Comparison of ENCODE assay signal across 25 cellular contexts in the genomic region with DNA sequence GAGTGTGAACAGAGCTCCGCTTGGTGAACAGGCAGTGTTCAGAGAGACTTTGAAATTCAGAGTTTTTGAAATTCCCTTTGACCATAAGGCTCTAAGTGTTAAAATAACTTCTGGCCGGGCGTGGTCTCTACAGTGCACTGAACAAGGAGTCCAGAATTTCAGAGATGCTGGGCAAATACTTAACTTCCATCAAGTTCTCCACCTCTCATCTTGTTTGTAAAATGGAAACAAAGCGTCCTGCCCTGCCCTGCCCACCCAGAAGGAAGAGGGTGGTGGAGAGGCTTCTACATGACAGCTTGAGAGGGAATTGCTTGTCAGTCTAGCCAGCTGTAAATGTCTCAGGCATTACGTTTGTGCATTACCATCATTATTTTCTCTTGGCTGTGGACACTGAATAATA.
DNase-seq lines count a peak whose midpoint lies in the region; ATAC-seq and TF ChIP-seq lines count a peak whose summit lies in the region.
"Had no signal": no experiment of that assay in that cellular context is flagged by ENCODE, and none has a peak within 500 bp of the region (broad histone marks: within the 10 kb centered on the region; RNA-seq: fewer than 3 reads in every experiment).

No MANE protein-coding gene starts in this region.

- TF ChIP-seq POLR2A in esophagus muscularis mucosa (IDR thresholded peaks at IDR 0.05; ENCODE audit: low read depth) (no peak), tibial nerve (IDR thresholded peaks at IDR 0.05) (no peak)

- WGBS in esophagus muscularis mucosa: 75% methylated on average over 5 of the region's 5 CpGs
- whole genome bisulfite sequencing in tibial nerve, 2 donors: 70 to 80% methylated on average over 5 of the region's 5 CpGs

- intact Hi-C loops in esophagus muscularis mucosa (cut with DNase I) (no loop called here), lower lobe of right lung (cut with DNase I) (no loop called here)

- TF ChIP-seq CTCF in esophagus muscularis mucosa (IDR thresholded peaks at IDR 0.05) (no peak), lower lobe of right lung (IDR thresholded peaks at IDR 0.05) (no peak), tibial nerve (IDR thresholded peaks at IDR 0.05) (no peak)

- H3K27ac ChIP-seq in KOPT-K1 (ENCODE audit: low read depth, low read length, poor library complexity, severe bottlenecking): peak overlapping the region; percentile 4
- peak overlapping the region in 3 of 4 donors; percentile 0 to 76 (median 70) for H3K27ac ChIP-seq in esophagus muscularis mucosa (replicated peaks in 1 of 4)
- no peak overlapping the region for H3K27ac ChIP-seq in lower lobe of right lung
- peak overlapping the region in 3 of 4 donors; percentile 19 to 89 (median 49) for H3K27ac ChIP-seq in tibial nerve
- H3K27ac ChIP-seq in Karpas-422 (ENCODE audit: low read length): no peak overlapping the region
- H3K27ac ChIP-seq: A549, GM23248, SJCRH30 had no signal

- H3K79me2 ChIP-seq in Karpas-422 (ENCODE audit: low read length): no peaks in the 10 kb centered on the region

- H3K4me3 ChIP-seq in esophagus muscularis mucosa (no peak overlapping the region), lower lobe of right lung (no peak overlapping the region), tibial nerve (no peak overlapping the region), Karpas-422 (ENCODE audit: low read length) (no peak overlapping the region)
- H3K4me3 ChIP-seq: A549, GM23248, K562, SJCRH30 had no signal

- no peaks in the 10 kb centered on the region for H4K20me1 ChIP-seq in Karpas-422 (ENCODE audit: insufficient read depth, low read depth, low read length)

- peaks cover 9% of the 10 kb centered on the region for H3K9me3 ChIP-seq in KOPT-K1 (ENCODE audit: insufficient read depth, low read length, poor library complexity, severe bottlenecking)
- no peaks in the 10 kb centered on the region for H3K9me3 ChIP-seq in esophagus muscularis mucosa
- no peaks in the 10 kb centered on the region for H3K9me3 ChIP-seq in lower lobe of right lung
- no peaks in the 10 kb centered on the region for H3K9me3 ChIP-seq in tibial nerve
- H3K9me3 ChIP-seq in Karpas-422 (ENCODE audit: low read length): no peaks in the 10 kb centered on the region
- H3K9me3 ChIP-seq: A549, SJCRH30 had no signal

- H3K9ac ChIP-seq in Karpas-422 (ENCODE audit: low read length): no peak overlapping the region
- H3K9ac ChIP-seq: GM23248 had no signal

- DNase-seq in esophagus muscularis mucosa (ENCODE audit: extremely low spot score) (no peak), lower lobe of right lung (no peak), tibial nerve (ENCODE audit: low spot score in 2 of 2) (no peak), C1 segment of cervical spinal cord (lab: John Stamatoyannopoulos, UW) (no peak), Karpas-422 (no peak), GF-D8 (lab: John Stamatoyannopoulos, UW) (no peak)
- DNase-seq: CD4-positive, alpha-beta T cell; COR-L47; DMS 273 treated with DMSO at 0.1 percent for 48 hours; DND-41; H9; HFFc6; NCI-H1092 treated with DMSO at 0.1 percent for 48 hours; NCI-H1436 treated with DMSO at 0.1 percent for 48 hours; NCI-H1930; NCI-H226; NCI-H510A treated with DMSO at 0.1 percent for 48 hours; NCI-H748 treated with DMSO at 0.1 percent for 48 hours; SJCRH30 had no signal

- TF ChIP-seq EP300 in esophagus muscularis mucosa (IDR thresholded peaks at IDR 0.05): no peak
- peak in 1 of 2 donors; percentile 64 for TF ChIP-seq EP300 in tibial nerve (IDR thresholded peaks at IDR 0.05)

- H3K36me3 ChIP-seq in KOPT-K1 (ENCODE audit: insufficient read depth, low read length) (peaks cover 35% of the 10 kb centered on the region), esophagus muscularis mucosa (peaks cover 23 to 85% (median 61%) of the 10 kb centered on the region in 4 donors), lower lobe of right lung (peaks cover 69% of the 10 kb centered on the region), tibial nerve (peaks cover 0 to 74% (median 0%) of the 10 kb centered on the region in 3 donors), Karpas-422 (ENCODE audit: insufficient read depth, low read length) (no peaks in the 10 kb centered on the region)

- peak; percentile 49 to 86 for ATAC-seq in lower lobe of right lung
- ATAC-seq: A549, HepG2, K562, Panc1 had no signal

- no peak overlapping the region for H2AFZ ChIP-seq in Karpas-422 (ENCODE audit: low read length)
- H2AFZ ChIP-seq: GM23248 had no signal

- no peaks in the 10 kb centered on the region for H3K9me2 ChIP-seq in Karpas-422 (replicated peaks; ENCODE audit: insufficient read depth, low read length)

- H3K4me1 ChIP-seq in esophagus muscularis mucosa (peaks cover 18 to 20% (median 19%) of the 10 kb centered on the region in 4 donors), lower lobe of right lung (peaks cover 20% of the 10 kb centered on the region), tibial nerve (peaks cover 0 to 47% (median 6%) of the 10 kb centered on the region in 4 donors), Karpas-422 (ENCODE audit: low read length) (peaks cover 22% of the 10 kb centered on the region)
- H3K4me1 ChIP-seq: A549 had no signal

- no peaks in the 10 kb centered on the region for H3K27me3 ChIP-seq in esophagus muscularis mucosa
- H3K27me3 ChIP-seq in lower lobe of right lung (ENCODE audit: low read depth): no peaks in the 10 kb centered on the region
- H3K27me3 ChIP-seq in tibial nerve: no peaks in the 10 kb centered on the region
- no peaks in the 10 kb centered on the region for H3K27me3 ChIP-seq in Karpas-422 (ENCODE audit: low read length)
- H3K27me3 ChIP-seq: SJCRH30 had no signal

- H3K4me2 ChIP-seq in Karpas-422 (ENCODE audit: low read depth, low read length, poor library complexity, severe bottlenecking): no peak overlapping the region
- H3K4me2 ChIP-seq: A549 had no signal

Comparison
In these comparisons a context has a peak if more than half of its experiments do, and no peak if none do; other contexts are left out.
1. H3K27ac ChIP-seq: peak in KOPT-K1 (single experiment), esophagus muscularis mucosa (3 of 4) and tibial nerve (3 of 4); none in lower lobe of right lung (single experiment) and Karpas-422 (single experiment).